In genomic region chr18:68665623-68666022, GRCh38 we compare ENCODE assay signal across 29 cellular contexts. TPM values are rescaled to one million over a fixed set of nuclear protein-coding genes. Genes with fewer than 3 reads are reported as not detected.
DNase-seq lines count a peak whose midpoint lies in the region; ATAC-seq and TF ChIP-seq lines count a peak whose summit lies in the region.
"Had no signal": no experiment of that assay in that cellular context is flagged by ENCODE, and none has a peak within 500 bp of the region (broad histone marks: within the 10 kb centered on the region; RNA-seq: fewer than 3 reads in every experiment).

No MANE protein-coding gene starts in this region.

- H3K27me3 Mint-ChIP-seq in naive B cell: peaks cover 0 to 4% (median 0%) of the 10 kb centered on the region in 3 donors
- H3K27me3 Mint-ChIP-seq in activated CD8-positive, alpha-beta T cell treated with anti-CD3 and anti-CD28 coated beads for 36 hours: peaks cover 2% of the 10 kb centered on the region
- no peaks in the 10 kb centered on the region for H3K27me3 Mint-ChIP-seq in HFFc6 (ENCODE audit: insufficient read depth)
- H3K27me3 Mint-ChIP-seq: activated naive CD8-positive, alpha-beta T cell treated with anti-CD3 and anti-CD28 coated beads for 36 hours; activated T-cell treated with anti-CD3 and anti-CD28 coated beads, Interleukin-2, amount 50 U/mL, for 24 hours; stimulated activated naive CD8-positive, alpha-beta T cell treated with anti-CD3 and anti-CD28 coated beads, Interleukin-15, Interleukin-2, amounts not matched to agents 100 ng/mL and 50 ng/mL, for 24 hours had no signal

- peak overlapping the region in 2 of 6 donors; percentile 1 to 84 for H3K27ac Mint-ChIP-seq in naive B cell
- H3K27ac Mint-ChIP-seq in activated CD8-positive, alpha-beta T cell treated with anti-CD3 and anti-CD28 coated beads for 36 hours: no peak overlapping the region
- no peak overlapping the region for H3K27ac Mint-ChIP-seq in HFFc6
- H3K27ac Mint-ChIP-seq: activated CD4-positive, alpha-beta T cell treated with anti-CD3 and anti-CD28 coated beads, Interleukin-2, amount 10 ng/mL, durations not matched to agents 7 days and 5 days; activated naive CD8-positive, alpha-beta T cell treated with anti-CD3 and anti-CD28 coated beads for 36 hours; activated T-cell treated with anti-CD3 and anti-CD28 coated beads, Interleukin-2, amount 50 U/mL, for 24 hours; mesothelial cell of epicardium; stimulated activated naive CD8-positive, alpha-beta T cell treated with anti-CD3 and anti-CD28 coated beads, Interleukin-15, Interleukin-2, amounts not matched to agents 100 ng/mL and 50 ng/mL, for 24 hours; WTC11 had no signal

- ATAC-seq in GM21528 (IDR thresholded peaks at IDR 0.05; ENCODE audit: low FRiP score, unreplicated experiment) (peak; percentile 59), naive B cell (ENCODE audit: low read depth in 2 of 2) (peak; percentile 41 to 70), HG03159 (IDR thresholded peaks at IDR 0.05; ENCODE audit: unreplicated experiment) (no peak)
- ATAC-seq in activated CD8-positive, alpha-beta T cell treated with anti-CD3 and anti-CD28 coated beads for 36 hours: no peak
- ATAC-seq: Panc1, WTC11 had no signal

- no peaks in the 10 kb centered on the region for H3K36me3 Mint-ChIP-seq in naive B cell
- no peaks in the 10 kb centered on the region for H3K36me3 Mint-ChIP-seq in activated CD8-positive, alpha-beta T cell treated with anti-CD3 and anti-CD28 coated beads for 36 hours (ENCODE audit: low read depth)
- H3K36me3 Mint-ChIP-seq in HFFc6 (ENCODE audit: low read depth): no peaks in the 10 kb centered on the region; the same call in 1 of the 2 replicates
- H3K36me3 Mint-ChIP-seq: mesothelial cell of epicardium, WTC11 had no signal

- H3K4me3 Mint-ChIP-seq in naive B cell: no peak overlapping the region
- no peak overlapping the region for H3K4me3 Mint-ChIP-seq in activated CD8-positive, alpha-beta T cell treated with anti-CD3 and anti-CD28 coated beads for 36 hours
- H3K4me3 Mint-ChIP-seq in HFFc6: no peak overlapping the region
- H3K4me3 Mint-ChIP-seq: activated CD4-positive, alpha-beta T cell treated with anti-CD3 and anti-CD28 coated beads, Interleukin-2, amount 10 ng/mL, durations not matched to agents 7 days and 5 days; activated naive CD8-positive, alpha-beta T cell treated with anti-CD3 and anti-CD28 coated beads for 36 hours; activated T-cell treated with anti-CD3 and anti-CD28 coated beads, Interleukin-2, amount 50 U/mL, for 24 hours; mesothelial cell of epicardium; stimulated activated naive CD8-positive, alpha-beta T cell treated with anti-CD3 and anti-CD28 coated beads, Interleukin-15, Interleukin-2, amounts not matched to agents 100 ng/mL and 50 ng/mL, for 24 hours; WTC11 had no signal

- H3K4me3 ChIP-seq in NB4 (ENCODE audit: low read depth, low read length): no peak overlapping the region
- H3K4me3 ChIP-seq: breast epithelium, GM23248, thoracic aorta, uterus had no signal

- POLR2A ChIA-PET in activated CD8-positive, alpha-beta T cell treated with anti-CD3 and anti-CD28 coated beads for 36 hours (lab: Charles Lee): no interaction called here

- intact Hi-C loops in activated CD8-positive, alpha-beta T cell treated with anti-CD3 and anti-CD28 coated beads for 36 hours (cut with micrococcal nuclease): no loop called here

- H3K9me3 Mint-ChIP-seq in naive B cell: no peaks in the 10 kb centered on the region
- H3K9me3 Mint-ChIP-seq in activated CD8-positive, alpha-beta T cell treated with anti-CD3 and anti-CD28 coated beads for 36 hours: no peaks in the 10 kb centered on the region
- H3K9me3 Mint-ChIP-seq in HFFc6: 0 out of 2 replicates have a peak, but pooled peaks cover 3% of the 10 kb centered on the region
- H3K9me3 Mint-ChIP-seq: activated CD4-positive, alpha-beta T cell treated with anti-CD3 and anti-CD28 coated beads, Interleukin-2, amount 10 ng/mL, durations not matched to agents 7 days and 5 days; activated naive CD8-positive, alpha-beta T cell treated with anti-CD3 and anti-CD28 coated beads for 36 hours; activated T-cell treated with anti-CD3 and anti-CD28 coated beads, Interleukin-2, amount 50 U/mL, for 24 hours; stimulated activated naive CD8-positive, alpha-beta T cell treated with anti-CD3 and anti-CD28 coated beads, Interleukin-15, Interleukin-2, amounts not matched to agents 100 ng/mL and 50 ng/mL, for 24 hours; WTC11 had no signal

- CTCF ChIA-PET in activated CD8-positive, alpha-beta T cell treated with anti-CD3 and anti-CD28 coated beads for 36 hours (lab: Charles Lee): no interaction called here

- DNase-seq in CD1c-positive myeloid dendritic cell (ENCODE audit: extremely low spot score) (peak; percentile 50), NB4 (ENCODE audit: low read depth) (peak; percentile 3), naive B cell (no peak), HFFc6 (no peak)
- DNase-seq in activated CD8-positive, alpha-beta T cell treated with anti-CD3 and anti-CD28 coated beads for 36 hours: no peak
- DNase-seq: ACHN; activated CD4-positive, alpha-beta T cell treated with anti-CD3 and anti-CD28 coated beads, Interleukin-2, amount 10 ng/mL, durations not matched to agents 7 days and 5 days; activated effector memory CD4-positive, alpha-beta T cell treated with anti-CD3 and anti-CD28 coated beads, Interleukin-2, amount 50 U/mL, for 16 hours; activated naive CD8-positive, alpha-beta T cell treated with anti-CD3 and anti-CD28 coated beads for 36 hours; activated T-cell treated with anti-CD3 and anti-CD28 coated beads, Interleukin-2, amount 50 U/mL, for 24 hours; anterior cingulate cortex; KG1; kidney; left ventricle myocardium superior; NCI-H2171 treated with DMSO at 0.1 percent for 48 hours; NCI-H510A treated with DMSO at 0.1 percent for 48 hours; SHP77 treated with DMSO at 0.1 percent for 48 hours; stimulated activated CD4-positive, alpha-beta T cell treated with anti-CD3 and anti-CD28 coated beads, Interleukin-1b, Interleukin-23, amount 100 ng/mL, for 48 hours; T1000; uterus had no signal

- H3K4me1 Mint-ChIP-seq in naive B cell (peaks cover 4 to 10% (median 9%) of the 10 kb centered on the region in 3 donors), HFFc6 (ENCODE audit: low read depth) (peaks cover 25% of the 10 kb centered on the region)
- no peaks in the 10 kb centered on the region for H3K4me1 Mint-ChIP-seq in activated CD8-positive, alpha-beta T cell treated with anti-CD3 and anti-CD28 coated beads for 36 hours (ENCODE audit: low read depth)
- H3K4me1 Mint-ChIP-seq: activated CD4-positive, alpha-beta T cell treated with anti-CD3 and anti-CD28 coated beads, Interleukin-2, amount 10 ng/mL, durations not matched to agents 7 days and 5 days; activated naive CD8-positive, alpha-beta T cell treated with anti-CD3 and anti-CD28 coated beads for 36 hours; mesothelial cell of epicardium; WTC11 had no signal

- TF ChIP-seq CTCF in NB4 (IDR thresholded peaks at IDR 0.05; ENCODE audit: low read depth, low read length) (no peak), HFFc6 (IDR thresholded peaks at IDR 0.05) (no peak)
- TF ChIP-seq CTCF in activated CD8-positive, alpha-beta T cell treated with anti-CD3 and anti-CD28 coated beads for 36 hours (IDR thresholded peaks at IDR 0.05): no peak

- no peak for TF ChIP-seq POLR2A in NB4 (IDR thresholded peaks at IDR 0.05; ENCODE audit: extremely low read depth, insufficient read length)

RNA-seq across cellular contexts. Expression of gene TMX3, which starts 49.3 kb away (rescaled TPM):
- polyA plus RNA-seq in naive B cell (ENCODE audit: low read depth in 6 of 6): 10 to 100 TPM; 15.3 to 27.7 (median 21.6) TPM
- 10 to 100 TPM; 39.7 to 51.4 TPM for total RNA-seq in activated CD8-positive, alpha-beta T cell treated with anti-CD3 and anti-CD28 coated beads for 36 hours
- total RNA-seq in HFFc6 (2021; fragmentation: NEBNext Ultra II Directional; extraction: Animal tissue kit (Norgen Biotek cat#: 25700)): 10 to 100 TPM; 61.1 to 77.1 (median 71.4) TPM

Comparison
In these comparisons a context has a peak if more than half of its experiments do, and no peak if none do; other contexts are left out.
1. DNase-seq: peak in CD1c-positive myeloid dendritic cell (single experiment) and NB4 (single experiment); none in naive B cell (single experiment), activated CD8-positive, alpha-beta T cell treated with anti-CD3 and anti-CD28 coated beads for 36 hours (single experiment) and HFFc6 (single experiment).
2. ATAC-seq: peak in GM21528 (single experiment) and naive B cell (2 of 2); none in HG03159 (single experiment) and activated CD8-positive, alpha-beta T cell treated with anti-CD3 and anti-CD28 coated beads for 36 hours (single experiment).